Comparison of ENCODE assay signal across 24 cellular contexts in genomic region chr18:76835380-76835779, GRCh38. TPM values are rescaled to one million over a fixed set of nuclear protein-coding genes. Genes with fewer than 3 reads are reported as not detected.
DNase-seq lines count a peak whose midpoint lies in the region; ATAC-seq and TF ChIP-seq lines count a peak whose summit lies in the region.
"Had no signal": no experiment of that assay in that cellular context is flagged by ENCODE, and none has a peak within 500 bp of the region (broad histone marks: within the 10 kb centered on the region; RNA-seq: fewer than 3 reads in every experiment).

No MANE protein-coding gene starts in this region.

- POLR2A ChIA-PET in activated CD8-positive, alpha-beta T cell treated with anti-CD3 and anti-CD28 coated beads for 36 hours (lab: Charles Lee) = no interaction called here

- no peaks in the 10 kb centered on the region for H3K9me3 Mint-ChIP-seq in stimulated activated effector memory CD8-positive, alpha-beta T cell treated with anti-CD3 and anti-CD28 coated beads, Interleukin-12 subunit alpha, Interleukin-12 subunit beta, amount 100 ng/mL, for 72 hours
- H3K9me3 Mint-ChIP-seq in activated CD8-positive, alpha-beta T cell treated with anti-CD3 and anti-CD28 coated beads for 36 hours = peaks cover 4% of the 10 kb centered on the region
- H3K9me3 Mint-ChIP-seq: CD8-positive, alpha-beta memory T cell had no signal

- no peaks in the 10 kb centered on the region for H3K27me3 Mint-ChIP-seq in T-helper 17 cell
- H3K27me3 Mint-ChIP-seq in activated CD8-positive, alpha-beta T cell treated with anti-CD3 and anti-CD28 coated beads for 36 hours = no peaks in the 10 kb centered on the region
- H3K27me3 Mint-ChIP-seq: CD8-positive, alpha-beta memory T cell had no signal

- intact Hi-C loops in activated CD8-positive, alpha-beta T cell treated with anti-CD3 and anti-CD28 coated beads for 36 hours (cut with micrococcal nuclease) = no loop called here

- H3K36me3 Mint-ChIP-seq in T-helper 17 cell (ENCODE audit: low read depth) = no peaks in the 10 kb centered on the region
- no peaks in the 10 kb centered on the region for H3K36me3 Mint-ChIP-seq in stimulated activated effector memory CD8-positive, alpha-beta T cell treated with anti-CD3 and anti-CD28 coated beads, Interleukin-12 subunit alpha, Interleukin-12 subunit beta, amount 100 ng/mL, for 72 hours
- peaks cover 6% of the 10 kb centered on the region for H3K36me3 Mint-ChIP-seq in activated CD8-positive, alpha-beta T cell treated with anti-CD3 and anti-CD28 coated beads for 36 hours (ENCODE audit: low read depth)

- no peaks in the 10 kb centered on the region for H3K27me3 ChIP-seq in foreskin keratinocyte
- H3K27me3 ChIP-seq: BE2C had no signal

- DNase-seq in activated CD4-positive, CD25-positive, alpha-beta regulatory T cell (lab: John Stamatoyannopoulos, UW) = no peak
- DNase-seq in T-helper 17 cell (no peak), foreskin keratinocyte (no peak)
- no peak for DNase-seq in stimulated activated effector memory CD8-positive, alpha-beta T cell treated with anti-CD3 and anti-CD28 coated beads, Interleukin-12 subunit alpha, Interleukin-12 subunit beta, amount 100 ng/mL, for 72 hours (ENCODE audit: low spot score in 2 of 2)
- DNase-seq in activated CD8-positive, alpha-beta T cell treated with anti-CD3 and anti-CD28 coated beads for 36 hours = no peak
- DNase-seq: ACHN; BE2C; CD8-positive, alpha-beta memory T cell; DMS 273 treated with DMSO at 0.1 percent for 48 hours; DMS79; GF-D8; Karpas-422; NCI-H1092; NCI-H1417 treated with DMSO at 0.1 percent for 48 hours; NCI-H1694 treated with DMSO at 0.1 percent for 48 hours; NCI-H2081; NCI-H2227 treated with DMSO at 0.1 percent for 48 hours; NCI-H69; Right ventricle myocardium superior; RPMI8226 had no signal

- H3K9me3 ChIP-seq in T-helper 17 cell (ENCODE audit: control insufficient read depth, low read length, poor library complexity, severe bottlenecking) = no peaks in the 10 kb centered on the region
- H3K9me3 ChIP-seq: BE2C had no signal

- H3K4me1 ChIP-seq in foreskin keratinocyte = peaks cover 3% of the 10 kb centered on the region
- H3K4me1 ChIP-seq: BE2C had no signal

- peaks cover 31% of the 10 kb centered on the region for H3K4me1 Mint-ChIP-seq in T-helper 17 cell
- H3K4me1 Mint-ChIP-seq in stimulated activated effector memory CD8-positive, alpha-beta T cell treated with anti-CD3 and anti-CD28 coated beads, Interleukin-12 subunit alpha, Interleukin-12 subunit beta, amount 100 ng/mL, for 72 hours = peaks cover 26% of the 10 kb centered on the region
- H3K4me1 Mint-ChIP-seq in activated CD8-positive, alpha-beta T cell treated with anti-CD3 and anti-CD28 coated beads for 36 hours (ENCODE audit: low read depth) = peaks cover 37% of the 10 kb centered on the region
- H3K4me1 Mint-ChIP-seq: CD14-positive monocyte had no signal

- ATAC-seq in activated CD4-positive, CD25-positive, alpha-beta regulatory T cell treated with anti-CD3 and anti-CD28 coated beads, Interleukin-2, amount 50 U/mL, for 24 hours = peak; percentile 76 to 90
- ATAC-seq in T-helper 17 cell (no peak), foreskin keratinocyte (peak; percentile 44), HG03342 (IDR thresholded peaks at IDR 0.05; ENCODE audit: unreplicated experiment) (no peak)
- peak; percentile 49 for ATAC-seq in stimulated activated effector memory CD8-positive, alpha-beta T cell treated with anti-CD3 and anti-CD28 coated beads, Interleukin-12 subunit alpha, Interleukin-12 subunit beta, amount 100 ng/mL, for 72 hours
- no peak for ATAC-seq in activated CD8-positive, alpha-beta T cell treated with anti-CD3 and anti-CD28 coated beads for 36 hours

- CTCF ChIA-PET in activated CD8-positive, alpha-beta T cell treated with anti-CD3 and anti-CD28 coated beads for 36 hours (lab: Charles Lee) = interaction anchor here (1.2 to 3.8 kb wide), 2 partner anchors 11 to 33 kb away, joined by 3 to 17 read pairs; no protein-coding TSS in a partner anchor

- no peak overlapping the region for H3K4me3 Mint-ChIP-seq in T-helper 17 cell
- no peak overlapping the region for H3K4me3 Mint-ChIP-seq in stimulated activated effector memory CD8-positive, alpha-beta T cell treated with anti-CD3 and anti-CD28 coated beads, Interleukin-12 subunit alpha, Interleukin-12 subunit beta, amount 100 ng/mL, for 72 hours
- H3K4me3 Mint-ChIP-seq in activated CD8-positive, alpha-beta T cell treated with anti-CD3 and anti-CD28 coated beads for 36 hours = no peak overlapping the region
- H3K4me3 Mint-ChIP-seq: CD14-positive monocyte; CD8-positive, alpha-beta memory T cell had no signal

- no peak for TF ChIP-seq CTCF in foreskin keratinocyte (conservative IDR thresholded peaks at IDR 0.05)
- TF ChIP-seq CTCF in activated CD8-positive, alpha-beta T cell treated with anti-CD3 and anti-CD28 coated beads for 36 hours (IDR thresholded peaks at IDR 0.05) = no peak

- H3K27ac Mint-ChIP-seq in T-helper 17 cell = peak overlapping the region; percentile 24
- H3K27ac Mint-ChIP-seq in stimulated activated effector memory CD8-positive, alpha-beta T cell treated with anti-CD3 and anti-CD28 coated beads, Interleukin-12 subunit alpha, Interleukin-12 subunit beta, amount 100 ng/mL, for 72 hours = no peak overlapping the region
- no peak overlapping the region for H3K27ac Mint-ChIP-seq in activated CD8-positive, alpha-beta T cell treated with anti-CD3 and anti-CD28 coated beads for 36 hours

- H3K27ac ChIP-seq in foreskin keratinocyte = no peak overlapping the region
- H3K27ac ChIP-seq: 22Rv1 had no signal

RNA-seq across cellular contexts. Expression of gene ZNF236, which starts 13.0 kb away (rescaled TPM):
- total RNA-seq in T-helper 17 cell = 10 to 100 TPM; 29.5 to 29.9 TPM
- 6.7 and 8.9 TPM in 2 replicates for total RNA-seq in foreskin keratinocyte
- 0.64 and 0.81 TPM in 2 replicates for polyA plus RNA-seq in foreskin keratinocyte
- 10 to 100 TPM; 12.7 to 15.2 TPM for total RNA-seq in activated CD8-positive, alpha-beta T cell treated with anti-CD3 and anti-CD28 coated beads for 36 hours

Comparison
In these comparisons a context has a peak if more than half of its experiments do, and no peak if none do; other contexts are left out.
1. ATAC-seq: peak in activated CD4-positive, CD25-positive, alpha-beta regulatory T cell treated with anti-CD3 and anti-CD28 coated beads, Interleukin-2, amount 50 U/mL, for 24 hours (2 of 2), foreskin keratinocyte (single experiment) and stimulated activated effector memory CD8-positive, alpha-beta T cell treated with anti-CD3 and anti-CD28 coated beads, Interleukin-12 subunit alpha, Interleukin-12 subunit beta, amount 100 ng/mL, for 72 hours (single experiment); none in T-helper 17 cell (single experiment), activated CD8-positive, alpha-beta T cell treated with anti-CD3 and anti-CD28 coated beads for 36 hours (single experiment) and HG03342 (single experiment).